14 cellular contexts compared by ENCODE assay signal in genomic region chr19:46378268-46378667, GRCh38. TPM values are rescaled to one million over a fixed set of nuclear protein-coding genes. Genes with fewer than 3 reads are reported as not detected.
DNase-seq lines count a peak whose midpoint lies in the region; ATAC-seq and TF ChIP-seq lines count a peak whose summit lies in the region.
"Had no signal": no experiment of that assay in that cellular context is flagged by ENCODE, and none has a peak within 500 bp of the region (broad histone marks: within the 10 kb centered on the region; RNA-seq: fewer than 3 reads in every experiment).

No MANE protein-coding gene starts in this region.

- no peak overlapping the region for H4K8ac ChIP-seq in mesenchymal stem cell (ENCODE audit: low read length)

- H3K27me3 Mint-ChIP-seq in activated T-cell treated with anti-CD3 and anti-CD28 coated beads, Interleukin-2, amount 50 U/mL, for 72 hours (ENCODE audit: low read depth): no peaks in the 10 kb centered on the region
- no peaks in the 10 kb centered on the region for H3K27me3 Mint-ChIP-seq in CD8-positive, alpha-beta T cell (ENCODE audit: low read depth)
- H3K27me3 Mint-ChIP-seq: activated CD4-positive, alpha-beta T cell treated with anti-CD3 and anti-CD28 coated beads for 36 hours had no signal

- in situ Hi-C loops in transverse colon (cut with MboI; ENCODE audit: low pct_ligation_motif_present in 1 of 4, low pct_unique_long_range_greater_than_20kb in 1 of 4, low sequenced_read_pairs in 3 of 4): no loop called here

- no peak for TF ChIP-seq POLR2A in transverse colon (IDR thresholded peaks at IDR 0.05)

- H3K36me3 Mint-ChIP-seq in activated T-cell treated with anti-CD3 and anti-CD28 coated beads, Interleukin-2, amount 50 U/mL, for 72 hours (ENCODE audit: insufficient read depth in 2 of 2): peaks cover 13 to 41% of the 10 kb centered on the region in 2 donors
- peaks cover 73% of the 10 kb centered on the region for H3K36me3 Mint-ChIP-seq in CD8-positive, alpha-beta T cell

- H3K27ac Mint-ChIP-seq in activated T-cell treated with anti-CD3 and anti-CD28 coated beads, Interleukin-2, amount 50 U/mL, for 72 hours: peak overlapping the region; percentile 77
- H3K27ac Mint-ChIP-seq in CD8-positive, alpha-beta T cell: no peak overlapping the region
- H3K27ac Mint-ChIP-seq: activated CD4-positive, alpha-beta T cell treated with anti-CD3 and anti-CD28 coated beads for 36 hours had no signal

- DNase-seq in activated T-cell treated with anti-CD3 and anti-CD28 coated beads, Interleukin-2, amount 50 U/mL, for 72 hours: no peak
- DNase-seq in activated T-cell treated with anti-CD3 and anti-CD28 coated beads for 4 hours (no peak), dedifferentiated amniotic fluid mesenchymal stem cell (ENCODE audit: extremely low spot score) (peak; percentile 82), mesenchymal stem cell (peak; percentile 73), transverse colon (no peak), cortex of kidney (lab: John Stamatoyannopoulos, UW) (no peak)
- no peak for DNase-seq in stimulated activated naive CD8-positive, alpha-beta T cell treated with anti-CD3 and anti-CD28 coated beads, Interleukin-15, Interleukin-2, amounts not matched to agents 100 U/mL and 50 U/mL, for 24 hours
- no peak for DNase-seq in CD8-positive, alpha-beta T cell
- DNase-seq: activated CD4-positive, alpha-beta T cell treated with anti-CD3 and anti-CD28 coated beads for 36 hours; activated effector memory CD4-positive, alpha-beta T cell treated with anti-CD3 and anti-CD28 coated beads, Interleukin-2, amount 50 U/mL, for 16 hours; NCI-H187 treated with DMSO at 0.1 percent for 48 hours had no signal

- no peak for TF ChIP-seq CTCF in transverse colon (IDR thresholded peaks at IDR 0.05)
- TF ChIP-seq CTCF in CD8-positive, alpha-beta T cell (IDR thresholded peaks at IDR 0.05): no peak

- peaks cover 40% of the 10 kb centered on the region for H3K79me1 ChIP-seq in mesenchymal stem cell (replicated peaks; ENCODE audit: low read length, poor library complexity, severe bottlenecking)

- intact Hi-C loops in transverse colon (cut with DNase I; ENCODE audit: low total_unique reads): no loop called here
- intact Hi-C loops in CD8-positive, alpha-beta T cell (cut with DNase I, micrococcal nuclease): no loop called here

- H2BK12ac ChIP-seq in mesenchymal stem cell (ENCODE audit: low read length in 2 of 2): no peak overlapping the region

- H3K4me2 ChIP-seq in mesenchymal stem cell (ENCODE audit: low read length, poor library complexity, severe bottlenecking): no peak overlapping the region

- no peak overlapping the region for H4K91ac ChIP-seq in mesenchymal stem cell (ENCODE audit: low read length)

- H3K4me1 ChIP-seq in mesenchymal stem cell (ENCODE audit: control insufficient read depth, insufficient read depth, low read depth, low read length) (peaks cover 17% of the 10 kb centered on the region), transverse colon (peaks cover 16 to 31% (median 21%) of the 10 kb centered on the region in 4 donors)
- peaks cover 4% of the 10 kb centered on the region for H3K4me1 ChIP-seq in CD8-positive, alpha-beta T cell (ENCODE audit: insufficient read depth, low read length)

- POLR2A ChIA-PET in CD8-positive, alpha-beta T cell (lab: Charles Lee): no interaction called here

- no peak overlapping the region for H2BK15ac ChIP-seq in mesenchymal stem cell (ENCODE audit: low read depth, poor library complexity, severe bottlenecking)

- WGBS in mesenchymal stem cell: 20% methylated on average over 1 of the region's 2 CpGs
- 47 to 57% methylated on average over 2 of the region's 2 CpGs for WGBS in transverse colon (ENCODE audit: low coverage in 1 of 2), 2 donors

- H2BK120ac ChIP-seq in mesenchymal stem cell (ENCODE audit: low read depth, low read length): no peak overlapping the region

- no peak overlapping the region for H2AK5ac ChIP-seq in mesenchymal stem cell (ENCODE audit: low read length, severe bottlenecking)

- CTCF ChIA-PET in CD8-positive, alpha-beta T cell (lab: Charles Lee): interaction anchor here (0.8 kb wide), 1 partner anchor 109 kb away, joined by 3 read pairs; no protein-coding TSS in a partner anchor

- no peak overlapping the region for H2AFZ ChIP-seq in mesenchymal stem cell (ENCODE audit: low read depth, low read length)

- H3K4me3 Mint-ChIP-seq in activated T-cell treated with anti-CD3 and anti-CD28 coated beads, Interleukin-2, amount 50 U/mL, for 72 hours: no peak overlapping the region
- no peak overlapping the region for H3K4me3 Mint-ChIP-seq in CD8-positive, alpha-beta T cell
- H3K4me3 Mint-ChIP-seq: activated CD4-positive, alpha-beta T cell treated with anti-CD3 and anti-CD28 coated beads for 36 hours had no signal

- no peak overlapping the region for H3K18ac ChIP-seq in mesenchymal stem cell (ENCODE audit: low read depth in 1 of 2, low read length in 2 of 2)

- peak overlapping the region; percentile 85 for H3K9ac ChIP-seq in mesenchymal stem cell (ENCODE audit: low read length)

- no peaks in the 10 kb centered on the region for H3K9me3 ChIP-seq in mesenchymal stem cell (ENCODE audit: control insufficient read depth, low read length)
- no peaks in the 10 kb centered on the region for H3K9me3 ChIP-seq in transverse colon
- no peaks in the 10 kb centered on the region for H3K9me3 ChIP-seq in CD8-positive, alpha-beta T cell (ENCODE audit: low read length)

- no peaks in the 10 kb centered on the region for H3K27me3 ChIP-seq in mesenchymal stem cell (ENCODE audit: control insufficient read depth in 1 of 2, insufficient read depth in 1 of 2, low read length in 2 of 2)
- no peaks in the 10 kb centered on the region for H3K27me3 ChIP-seq in transverse colon
- H3K27me3 ChIP-seq in CD8-positive, alpha-beta T cell (ENCODE audit: insufficient read depth, low read length): no peaks in the 10 kb centered on the region

- no peak for TF ChIP-seq EP300 in transverse colon (IDR thresholded peaks at IDR 0.05; ENCODE audit: low read depth)

- no peaks in the 10 kb centered on the region for H3K9me3 Mint-ChIP-seq in activated T-cell treated with anti-CD3 and anti-CD28 coated beads, Interleukin-2, amount 50 U/mL, for 72 hours
- H3K9me3 Mint-ChIP-seq in CD8-positive, alpha-beta T cell: no peaks in the 10 kb centered on the region

- H3K23ac ChIP-seq in mesenchymal stem cell (ENCODE audit: low read length in 2 of 2): no peak overlapping the region

- no peak overlapping the region for H3K14ac ChIP-seq in mesenchymal stem cell (ENCODE audit: low read length in 2 of 2)

- H3K4ac ChIP-seq in mesenchymal stem cell (ENCODE audit: low read depth in 1 of 2, low read length in 2 of 2): no peak overlapping the region

- H3K27ac ChIP-seq in mesenchymal stem cell (ENCODE audit: low read length, poor library complexity, severe bottlenecking) (no peak overlapping the region), transverse colon (peak overlapping the region in 3 of 4 donors; percentile 31 to 40 (median 34))
- no peak overlapping the region for H3K27ac ChIP-seq in CD8-positive, alpha-beta T cell (ENCODE audit: low read depth, low read length)

- H3K4me1 Mint-ChIP-seq in activated T-cell treated with anti-CD3 and anti-CD28 coated beads, Interleukin-2, amount 50 U/mL, for 72 hours (ENCODE audit: low read depth): no peaks in the 10 kb centered on the region
- H3K4me1 Mint-ChIP-seq in CD8-positive, alpha-beta T cell (ENCODE audit: low read depth): peaks cover 12% of the 10 kb centered on the region
- H3K4me1 Mint-ChIP-seq: activated CD4-positive, alpha-beta T cell treated with anti-CD3 and anti-CD28 coated beads for 36 hours had no signal

- H3K4me3 ChIP-seq in mesenchymal stem cell (ENCODE audit: insufficient read depth in 1 of 2, low read depth in 1 of 2, low read length in 2 of 2) (no peak overlapping the region), transverse colon (no peak overlapping the region)
- H3K4me3 ChIP-seq in CD8-positive, alpha-beta T cell (ENCODE audit: low read depth, low read length): no peak overlapping the region

- ATAC-seq in activated T-cell treated with anti-CD3 and anti-CD28 coated beads, Interleukin-2, amount 50 U/mL, for 72 hours (replicated peaks in 1 of 2): no peak
- no peak for ATAC-seq in stimulated activated naive CD8-positive, alpha-beta T cell treated with anti-CD3 and anti-CD28 coated beads, Interleukin-15, Interleukin-2, amounts not matched to agents 100 U/mL and 50 U/mL, for 24 hours
- no peak for ATAC-seq in CD8-positive, alpha-beta T cell
- ATAC-seq: activated CD4-positive, alpha-beta T cell treated with anti-CD3 and anti-CD28 coated beads for 36 hours; esophagus mucosa had no signal

- no peak overlapping the region for H2BK5ac ChIP-seq in mesenchymal stem cell (ENCODE audit: low read depth, low read length, poor library complexity, severe bottlenecking)

- H3K36me3 ChIP-seq in mesenchymal stem cell (ENCODE audit: control insufficient read depth in 1 of 2, insufficient read depth in 2 of 2, low read depth in 1 of 2, low read length in 2 of 2) (peaks cover 52 to 61% of the 10 kb centered on the region in 2 experiments), transverse colon (peaks cover 0 to 35% (median 14%) of the 10 kb centered on the region in 4 donors)
- H3K36me3 ChIP-seq in CD8-positive, alpha-beta T cell (ENCODE audit: insufficient read depth, low read length): peaks cover 31% of the 10 kb centered on the region

RNA-seq across cellular contexts. Expression of gene PPP5C, which starts 31.4 kb away (rescaled TPM):
- total RNA-seq in activated T-cell treated with anti-CD3 and anti-CD28 coated beads, Interleukin-2, amount 50 U/mL, for 72 hours: 10 to 100 TPM; 56.6 to 73.7 TPM
- polyA plus RNA-seq in mesenchymal stem cell (2013, experiment 1 of 2): 67.1 TPM
- 63.7 TPM for polyA plus RNA-seq in mesenchymal stem cell (2013, experiment 2 of 2)
- total RNA-seq in transverse colon: 100 to 1,000 TPM in 1 of 4 donors, 10 to 100 TPM in 3; 78.8 to 132 (median 96.8) TPM
- 10 to 100 TPM; 24.6 to 25.7 TPM for total RNA-seq in CD8-positive, alpha-beta T cell

RNA-seq across cellular contexts. Expression of gene CCDC8, which starts 35.1 kb away (rescaled TPM):
- total RNA-seq in activated T-cell treated with anti-CD3 and anti-CD28 coated beads, Interleukin-2, amount 50 U/mL, for 72 hours: not detected
- polyA plus RNA-seq in mesenchymal stem cell (2013, experiment 1 of 2): 17.9 TPM
- polyA plus RNA-seq in mesenchymal stem cell (2013, experiment 2 of 2): 17.9 TPM
- total RNA-seq in transverse colon: 1 to 10 TPM in 3 of 4 donors, under 1 TPM in 1; 0.40 to 1.9 (median 1.2) TPM
- total RNA-seq in CD8-positive, alpha-beta T cell: not detected
- total RNA-seq: activated CD4-positive, alpha-beta T cell treated with anti-CD3 and anti-CD28 coated beads for 36 hours; mononuclear cell had no signal

RNA-seq across cellular contexts. Expression of gene PNMA8C, which starts 50.5 kb away (rescaled TPM):
- total RNA-seq in activated T-cell treated with anti-CD3 and anti-CD28 coated beads, Interleukin-2, amount 50 U/mL, for 72 hours: not detected
- polyA plus RNA-seq in mesenchymal stem cell (2013, experiment 1 of 2): 0.03 TPM
- polyA plus RNA-seq in mesenchymal stem cell (2013, experiment 2 of 2): 0.03 TPM
- not detected for total RNA-seq in transverse colon
- under 1 TPM in 1 of 2 experiments, not detected in 1; 0.08 TPM for total RNA-seq in CD8-positive, alpha-beta T cell
- total RNA-seq: activated CD4-positive, alpha-beta T cell treated with anti-CD3 and anti-CD28 coated beads for 36 hours; esophagus mucosa; mononuclear cell; subcutaneous adipose tissue had no signal

Comparison
In these comparisons a context has a peak if more than half of its experiments do, and no peak if none do; other contexts are left out.
1. DNase-seq: peak in dedifferentiated amniotic fluid mesenchymal stem cell (single experiment) and mesenchymal stem cell (single experiment); none in activated T-cell treated with anti-CD3 and anti-CD28 coated beads, Interleukin-2, amount 50 U/mL, for 72 hours (0 of 2), activated T-cell treated with anti-CD3 and anti-CD28 coated beads for 4 hours (single experiment), transverse colon (single experiment), stimulated activated naive CD8-positive, alpha-beta T cell treated with anti-CD3 and anti-CD28 coated beads, Interleukin-15, Interleukin-2, amounts not matched to agents 100 U/mL and 50 U/mL, for 24 hours (single experiment), CD8-positive, alpha-beta T cell (0 of 7) and cortex of kidney (single experiment).
2. H3K27ac ChIP-seq: peak in transverse colon (3 of 4); none in mesenchymal stem cell (single experiment) and CD8-positive, alpha-beta T cell (single experiment).